In genomic region chr11:123302751-123303195, GRCh38 we compare ENCODE assay signal across 8 cellular contexts.
DNase-seq lines count a peak whose midpoint lies in the region; ATAC-seq and TF ChIP-seq lines count a peak whose summit lies in the region.

No MANE protein-coding gene starts in this region.

- no peaks in the 10 kb centered on the region for H3K36me3 Mint-ChIP-seq in activated naive CD4-positive, alpha-beta T cell treated with anti-CD3 and anti-CD28 coated beads, Interleukin-2, amount 50 U/mL, for 72 hours

- H3K9me3 Mint-ChIP-seq in activated naive CD4-positive, alpha-beta T cell treated with anti-CD3 and anti-CD28 coated beads, Interleukin-2, amount 50 U/mL, for 72 hours: no peaks in the 10 kb centered on the region

- peak; percentile 35 for TF ChIP-seq CTCF in retinal pigment epithelial cell (conservative IDR thresholded peaks at IDR 0.05; ENCODE audit: low read depth, low read length)

- in situ Hi-C loops in KBM-7 (cut with MboI; ENCODE audit: low pct_unique_long_range_greater_than_20kb, low sequenced_read_pairs): no loop called here

- H3K4me3 ChIP-seq in retinal pigment epithelial cell (ENCODE audit: low read length): no peak overlapping the region

- peak overlapping the region; percentile 87 to 91 for H3K27ac Mint-ChIP-seq in activated naive CD4-positive, alpha-beta T cell treated with anti-CD3 and anti-CD28 coated beads, Interleukin-2, amount 50 U/mL, for 72 hours

- ATAC-seq in GM18870 (IDR thresholded peaks at IDR 0.05; ENCODE audit: unreplicated experiment) (peak; percentile 64), HG03280 (IDR thresholded peaks at IDR 0.05; ENCODE audit: unreplicated experiment) (peak; percentile 33), HG02571 (IDR thresholded peaks at IDR 0.05; ENCODE audit: unreplicated experiment) (no peak)
- peak; percentile 68 for ATAC-seq in activated naive CD4-positive, alpha-beta T cell treated with anti-CD3 and anti-CD28 coated beads, Interleukin-2, amount 50 U/mL, for 72 hours

- DNase-seq in activated naive CD4-positive, alpha-beta T cell treated with anti-CD3 and anti-CD28 coated beads, Interleukin-2, amount 50 U/mL, for 72 hours (ENCODE audit: low spot score in 2 of 2): peak in 1 of 2 donors; percentile 44
- peak; percentile 18 for DNase-seq in retinal pigment epithelial cell (ENCODE audit: low read depth)
- no peak for DNase-seq in SKM-1 treated with dmso at 0.1 percent for 144 hours (lab: John Stamatoyannopoulos, UW; ENCODE audit: unreplicated experiment)
- DNase-seq in NCI-H510A treated with DMSO at 0.1 percent for 48 hours (lab: John Stamatoyannopoulos, UW): no peak
- DNase-seq in KBM-7: no peak
